22 cellular contexts compared by ENCODE assay signal in genomic region chr1:30675289-30675688, GRCh38. TPM values are rescaled to one million over a fixed set of nuclear protein-coding genes. Genes with fewer than 3 reads are reported as not detected.
A peak's percentile ranks its signal among the peaks of the same experiment; 100 is the strongest.
DNase-seq lines count a peak whose midpoint lies in the region; ATAC-seq, FAIRE-seq and TF ChIP-seq lines count a peak whose summit lies in the region.
"Had no signal": no experiment of that assay in that cellular context is flagged by ENCODE, and none has a peak within 500 bp of the region (broad histone marks: within the 10 kb centered on the region; RNA-seq: fewer than 3 reads in every experiment).

No MANE protein-coding gene starts in this region.

- POLR2A ChIA-PET in RWPE1 (lab: Yijun Ruan, JAX; ENCODE audit: low non-redundant PET), result no interaction called here

- no peak for FAIRE-seq in pancreas (lab: Jason Lieb, UNC)
- FAIRE-seq: GM19239 had no signal

- intact Hi-C loops in pancreas (cut with DNase I) (no loop called here), vagina (cut with DNase I) (no loop called here), right cardiac atrium (cut with DNase I) (no loop called here)

- WGBS in pancreas, 2 donors, result 89 to 92% methylated on average over 2 of the region's 2 CpGs
- WGBS in right cardiac atrium, result 90% methylated on average over 2 of the region's 2 CpGs

- CTCF ChIA-PET in RWPE1 (lab: Yijun Ruan, JAX), result interaction anchor here (0.6 kb wide), 1 partner anchor 295 kb away, joined by 3 read pairs; no protein-coding TSS in a partner anchor
- CTCF ChIA-PET in activated naive CD4-positive, alpha-beta T cell treated with anti-CD3 and anti-CD28 coated beads, Interleukin-2, amount 10 ng/mL, durations not matched to agents 7 days and 5 days (lab: Charles Lee), result interaction anchor here (1.6 kb wide), 1 partner anchor 11 kb away, joined by 3 read pairs; no protein-coding TSS in a partner anchor

- TF ChIP-seq CTCF in RWPE1 (conservative IDR thresholded peaks at IDR 0.05; ENCODE audit: low read depth), result no peak
- no peak for TF ChIP-seq CTCF in pancreas (IDR thresholded peaks at IDR 0.05)
- no peak for TF ChIP-seq CTCF in vagina (IDR thresholded peaks at IDR 0.05)

- no peaks in the 10 kb centered on the region for H3K4me1 ChIP-seq in pancreas
- H3K4me1 ChIP-seq in vagina, result peaks cover 24% of the 10 kb centered on the region
- H3K4me1 ChIP-seq in right cardiac atrium (ENCODE audit: control insufficient read depth, insufficient read depth, low read length), result no peaks in the 10 kb centered on the region
- H3K4me1 ChIP-seq: BE2C had no signal

- no peak overlapping the region for H3K4me3 ChIP-seq in pancreas
- no peak overlapping the region for H3K4me3 ChIP-seq in vagina
- no peak overlapping the region for H3K4me3 ChIP-seq in right cardiac atrium (ENCODE audit: low read length)

- peaks cover 16% of the 10 kb centered on the region for H3K27me3 Mint-ChIP-seq in activated naive CD4-positive, alpha-beta T cell treated with anti-CD3 and anti-CD28 coated beads, Interleukin-2, amount 10 ng/mL, durations not matched to agents 7 days and 5 days

- no peaks in the 10 kb centered on the region for H3K36me3 Mint-ChIP-seq in activated naive CD4-positive, alpha-beta T cell treated with anti-CD3 and anti-CD28 coated beads, Interleukin-2, amount 10 ng/mL, durations not matched to agents 7 days and 5 days
- H3K36me3 Mint-ChIP-seq: CD4-positive, alpha-beta memory T cell had no signal

- H3K9me3 ChIP-seq in pancreas, result no peaks in the 10 kb centered on the region
- no peaks in the 10 kb centered on the region for H3K9me3 ChIP-seq in vagina
- no peaks in the 10 kb centered on the region for H3K9me3 ChIP-seq in right cardiac atrium (ENCODE audit: control insufficient read depth, low read length)
- H3K9me3 ChIP-seq: BE2C had no signal

- no peaks in the 10 kb centered on the region for H3K27me3 ChIP-seq in pancreas
- no peaks in the 10 kb centered on the region for H3K27me3 ChIP-seq in vagina
- H3K27me3 ChIP-seq in right cardiac atrium (ENCODE audit: control insufficient read depth, insufficient read depth), result no peaks in the 10 kb centered on the region
- H3K27me3 ChIP-seq: BE2C had no signal

- no peak for TF ChIP-seq POLR2A in vagina (IDR thresholded peaks at IDR 0.05)

- DNase-seq in RWPE1 (ENCODE audit: low spot score) (no peak), epithelial cell of prostate (ENCODE audit: low read depth, low spot score) (no peak), pancreas (no peak), vagina (ENCODE audit: extremely low spot score in 2 of 2) (no peak), LoVo (ENCODE audit: low spot score) (no peak), right cardiac atrium (no peak)
- no peak for DNase-seq in activated naive CD4-positive, alpha-beta T cell treated with anti-CD3 and anti-CD28 coated beads, Interleukin-2, amount 10 ng/mL, durations not matched to agents 7 days and 5 days
- DNase-seq: BE2C; Calu3; CD4-positive, alpha-beta memory T cell; DMS53; H9; KBM-7; NCI-H1436; NCI-H2029 treated with DMSO at 0.1 percent for 48 hours; NCI-H2171 treated with DMSO at 0.1 percent for 48 hours; NCI-H446 treated with DMSO at 0.1 percent for 48 hours; NCI-H748 treated with DMSO at 0.1 percent for 48 hours; SHP77 treated with DMSO at 0.1 percent for 48 hours had no signal

- H3K4me3 Mint-ChIP-seq in activated naive CD4-positive, alpha-beta T cell treated with anti-CD3 and anti-CD28 coated beads, Interleukin-2, amount 10 ng/mL, durations not matched to agents 7 days and 5 days, result no peak overlapping the region
- H3K4me3 Mint-ChIP-seq: CD4-positive, alpha-beta memory T cell; H9 had no signal

- H3K4me1 Mint-ChIP-seq in activated naive CD4-positive, alpha-beta T cell treated with anti-CD3 and anti-CD28 coated beads, Interleukin-2, amount 10 ng/mL, durations not matched to agents 7 days and 5 days, result no peaks in the 10 kb centered on the region
- H3K4me1 Mint-ChIP-seq: CD4-positive, alpha-beta memory T cell had no signal

- H3K36me3 ChIP-seq in pancreas (no peaks in the 10 kb centered on the region), vagina (no peaks in the 10 kb centered on the region)
- H3K36me3 ChIP-seq: BE2C had no signal

- peak in 3 of 4 donors; percentile 18 to 63 (median 46) for ATAC-seq in pancreas
- no peak for ATAC-seq in right cardiac atrium
- ATAC-seq: Panc1, SK-N-SH treated with all-trans-retinoic acid at 6 μM for 48 hours had no signal

- no peak overlapping the region for H3K27ac Mint-ChIP-seq in activated naive CD4-positive, alpha-beta T cell treated with anti-CD3 and anti-CD28 coated beads, Interleukin-2, amount 10 ng/mL, durations not matched to agents 7 days and 5 days
- H3K27ac Mint-ChIP-seq: CD4-positive, alpha-beta memory T cell; H9 had no signal

- H3K9me3 Mint-ChIP-seq in activated naive CD4-positive, alpha-beta T cell treated with anti-CD3 and anti-CD28 coated beads, Interleukin-2, amount 10 ng/mL, durations not matched to agents 7 days and 5 days, result peaks cover 9% of the 10 kb centered on the region

- H3K27ac ChIP-seq in RWPE1 (peak overlapping the region; percentile 39; the same call in 1 of the 2 replicates), epithelial cell of prostate (peak overlapping the region; percentile 68), pancreas (peak overlapping the region in 1 of 4 donors; percentile 31), vagina (peak overlapping the region; percentile 97), right cardiac atrium (ENCODE audit: low read length) (no peak overlapping the region)

RNA-seq across cellular contexts. Expression of gene MATN1, which starts 48.1 kb away (rescaled TPM):
- total RNA-seq in pancreas, result under 1 TPM in 1 of 6 donors, not detected in 5; 0.06 TPM
- polyA plus RNA-seq in pancreas, result under 1 TPM in 1 of 2 donors, not detected in 1; 0.07 TPM
- 0.49 TPM for total RNA-seq in vagina
- total RNA-seq in right cardiac atrium, result not detected
- polyA plus RNA-seq in right cardiac atrium, result 0.07 TPM
- total RNA-seq: Calu3, H9 had no signal

Comparison
In these comparisons a context has a peak if more than half of its experiments do, and no peak if none do; other contexts are left out.
1. ATAC-seq: peak in pancreas (3 of 4); none in right cardiac atrium (0 of 2).